In the genomic region with DNA sequence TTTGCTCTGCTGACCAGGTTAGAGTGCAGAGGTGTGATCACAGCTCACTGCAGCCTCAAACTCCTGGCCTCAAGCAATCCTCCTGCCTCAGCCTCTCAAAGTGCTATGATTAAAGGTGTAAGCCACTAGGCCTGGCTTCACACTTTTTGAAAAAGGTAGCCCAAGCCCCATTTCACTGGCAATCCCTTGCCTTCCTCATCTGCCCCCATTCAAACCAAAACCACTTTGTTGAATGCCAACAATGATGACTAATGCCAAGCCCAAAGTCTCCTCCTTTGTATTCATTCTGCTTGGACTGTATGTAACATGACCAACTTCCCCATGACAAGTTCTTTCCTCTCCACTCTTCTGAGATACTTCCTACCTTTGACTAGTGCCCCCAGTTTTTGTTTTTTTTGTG, we compare ENCODE assay signal across 11 cellular contexts. TPM values are rescaled to one million over a fixed set of nuclear protein-coding genes. Genes with fewer than 3 reads are reported as not detected.
A peak's percentile ranks its signal among the peaks of the same experiment; 100 is the strongest.
DNase-seq lines count a peak whose midpoint lies in the region; ATAC-seq and TF ChIP-seq lines count a peak whose summit lies in the region.
"Had no signal": no experiment of that assay in that cellular context is flagged by ENCODE, and none has a peak within 500 bp of the region (broad histone marks: within the 10 kb centered on the region; RNA-seq: fewer than 3 reads in every experiment).

No MANE protein-coding gene starts in this region.

- H3K36me3 ChIP-seq in stomach (peaks cover 0 to 6% (median 3%) of the 10 kb centered on the region in 4 donors), prostate gland (no peaks in the 10 kb centered on the region)

- peak; percentile 43 for ATAC-seq in CD4-positive, alpha-beta T cell (ENCODE audit: poor library complexity)
- ATAC-seq in left colon (peak; percentile 26), HG02970 (IDR thresholded peaks at IDR 0.05; ENCODE audit: low FRiP score, unreplicated experiment) (no peak), HG03175 (IDR thresholded peaks at IDR 0.05; ENCODE audit: unreplicated experiment) (no peak)

- intact Hi-C loops in CD4-positive, alpha-beta T cell (cut with DNase I, micrococcal nuclease), result no loop called here
- intact Hi-C loops in left colon (cut with DNase I, micrococcal nuclease), result no loop called here
- intact Hi-C loops in stomach (cut with DNase I; ENCODE audit: low total_unique reads), result no loop called here
- intact Hi-C loops in prostate gland (cut with DNase I), result no loop called here

- no peak overlapping the region for H3K27ac ChIP-seq in CD4-positive, alpha-beta T cell (ENCODE audit: low read depth, low read length)
- H3K27ac ChIP-seq in stomach (no peak overlapping the region), prostate gland (no peak overlapping the region)

- no peak for TF ChIP-seq EP300 in stomach (IDR thresholded peaks at IDR 0.05)

- H3K9me3 Mint-ChIP-seq in CD4-positive, alpha-beta T cell, result peaks cover 13% of the 10 kb centered on the region

- peaks cover 26% of the 10 kb centered on the region for H3K9me3 ChIP-seq in CD4-positive, alpha-beta T cell (ENCODE audit: control insufficient read depth, low read length)
- H3K9me3 ChIP-seq in stomach, result peaks cover 5 to 28% (median 18%) of the 10 kb centered on the region in 4 donors
- H3K9me3 ChIP-seq in prostate gland, result no peaks in the 10 kb centered on the region

- peak overlapping the region; percentile 4 for H3K27ac Mint-ChIP-seq in CD4-positive, alpha-beta T cell

- H3K4me3 ChIP-seq in stomach (no peak overlapping the region), prostate gland (no peak overlapping the region)

- no peak for TF ChIP-seq CTCF in CD4-positive, alpha-beta T cell (IDR thresholded peaks at IDR 0.05)
- TF ChIP-seq CTCF in stomach (IDR thresholded peaks at IDR 0.05) (no peak), prostate gland (IDR thresholded peaks at IDR 0.05) (no peak)

- POLR2A ChIA-PET in CD4-positive, alpha-beta T cell (lab: Charles Lee), result interaction anchor here (1.1 kb wide), 1 partner anchor 36 kb away, joined by 3 read pairs; no protein-coding TSS in a partner anchor

- no peak for TF ChIP-seq POLR2A in stomach (IDR thresholded peaks at IDR 0.05)
- no peak for TF ChIP-seq POLR2A in prostate gland (IDR thresholded peaks at IDR 0.05)

- no peaks in the 10 kb centered on the region for H3K27me3 ChIP-seq in CD4-positive, alpha-beta T cell (ENCODE audit: control insufficient read depth, insufficient read depth, low read length)
- no peaks in the 10 kb centered on the region for H3K27me3 ChIP-seq in stomach
- no peaks in the 10 kb centered on the region for H3K27me3 ChIP-seq in prostate gland (replicated peaks; ENCODE audit: insufficient read depth)

- H3K4me3 Mint-ChIP-seq in CD4-positive, alpha-beta T cell, result peak overlapping the region; percentile 7

- no peak for DNase-seq in CD4-positive, alpha-beta T cell
- DNase-seq in HT1080 (ENCODE audit: low read depth) (peak; percentile 81), left colon (no peak), stomach (no peak), prostate gland (ENCODE audit: low spot score) (no peak)
- DNase-seq in activated T-cell treated with anti-CD3 and anti-CD28 coated beads, Interleukin-2, amount 50 U/mL, for 48 hours, result peak; percentile 39 to 49
- DNase-seq: amygdala, DMS53, NCI-H2171 had no signal

- no peaks in the 10 kb centered on the region for H3K27me3 Mint-ChIP-seq in CD4-positive, alpha-beta T cell

- CTCF ChIA-PET in CD4-positive, alpha-beta T cell (lab: Charles Lee), result interaction anchor here (1.7 kb wide), 1 partner anchor 46 kb away, joined by 6 read pairs; no protein-coding TSS in a partner anchor

- peaks cover 41% of the 10 kb centered on the region for H3K36me3 Mint-ChIP-seq in CD4-positive, alpha-beta T cell (ENCODE audit: low read depth)

- H3K4me1 ChIP-seq in stomach (peaks cover 27 to 60% (median 42%) of the 10 kb centered on the region in 4 donors), prostate gland (replicated peaks) (no peaks in the 10 kb centered on the region)

- H3K4me1 Mint-ChIP-seq in CD4-positive, alpha-beta T cell (ENCODE audit: low read depth), result peaks cover 80% of the 10 kb centered on the region

RNA-seq across cellular contexts. Expression of gene N4BP1, which starts 33.1 kb away (rescaled TPM):
- 100 to 1,000 TPM; 122 to 125 TPM for total RNA-seq in CD4-positive, alpha-beta T cell
- total RNA-seq in HT1080 (2014; rRNA removed; shearing (Covaris generic)), result 7.9 and 8.9 TPM in 2 replicates
- polyA plus RNA-seq in HT1080 (2015; cell fraction: cytosol; rRNA removed), result 11.1 and 11.7 TPM in 2 replicates
- polyA plus RNA-seq in HT1080 (2015; cell fraction: nucleus; rRNA removed), result 14.0 and 16.3 TPM in 2 replicates
- total RNA-seq in left colon, result 10 to 100 TPM; 36.4 to 42.3 TPM
- 10 to 100 TPM in 4 of 5 donors, 1 to 10 TPM in 1; 6.4 to 54.3 (median 40.6) TPM for total RNA-seq in stomach
- 1 to 10 TPM; 6.7 to 8.5 (median 7.6) TPM for polyA plus RNA-seq in stomach
- total RNA-seq in prostate gland, result 10 to 100 TPM; 26.1 to 26.3 TPM

Comparison
In these comparisons a context has a peak if more than half of its experiments do, and no peak if none do; other contexts are left out.
1. ATAC-seq: peak in CD4-positive, alpha-beta T cell (single experiment) and left colon (single experiment); none in HG02970 (single experiment) and HG03175 (single experiment).
2. DNase-seq: peak in HT1080 (single experiment) and activated T-cell treated with anti-CD3 and anti-CD28 coated beads, Interleukin-2, amount 50 U/mL, for 48 hours (2 of 2); none in CD4-positive, alpha-beta T cell (0 of 10), left colon (0 of 2), stomach (single experiment) and prostate gland (single experiment).